Comparison of ENCODE assay signal across 1 cellular context in genomic region chr2:28452534-28453081, GRCh38.
TF ChIP-seq lines count a peak whose summit lies in the region.

No MANE protein-coding gene starts in this region.

TF ChIP-seq in HEK293, 187 proteins besides CTCF, POLR2A, EP300 and RAD21 (continued from another document):
- TF ChIP-seq GLI2 (tag by site-specific recombination; IDR thresholded peaks at IDR 0.05; ENCODE audit: borderline replicate concordance, low read depth), result no peak
